8 cellular contexts compared by ENCODE assay signal in genomic region chr10:89700914-89701237, GRCh38. TPM values are rescaled to one million over a fixed set of nuclear protein-coding genes. Genes with fewer than 3 reads are reported as not detected.
DNase-seq lines count a peak whose midpoint lies in the region; ATAC-seq and TF ChIP-seq lines count a peak whose summit lies in the region.

No MANE protein-coding gene starts in this region.

- H3K4me1 ChIP-seq in left ventricle myocardium inferior = peaks cover 28% of the 10 kb centered on the region
- peaks cover 5% of the 10 kb centered on the region for H3K4me1 ChIP-seq in mucosa of descending colon (ENCODE audit: low read depth)
- peaks cover 16% of the 10 kb centered on the region for H3K4me1 ChIP-seq in vagina

- H3K36me3 ChIP-seq in left ventricle myocardium inferior (no peaks in the 10 kb centered on the region), mucosa of descending colon (ENCODE audit: low read depth) (no peaks in the 10 kb centered on the region), vagina (no peaks in the 10 kb centered on the region)

- ATAC-seq in Right ventricle myocardium superior (ENCODE audit: poor library complexity) (no peak), mucosa of descending colon (no peak), GM19035 (IDR thresholded peaks at IDR 0.05; ENCODE audit: unreplicated experiment) (no peak), HG02885 (IDR thresholded peaks at IDR 0.05; ENCODE audit: poor library complexity, unreplicated experiment) (no peak), GM21619 (IDR thresholded peaks at IDR 0.05; ENCODE audit: unreplicated experiment) (no peak)

- H3K9me3 ChIP-seq in left ventricle myocardium inferior (replicated peaks) (no peaks in the 10 kb centered on the region), mucosa of descending colon (no peaks in the 10 kb centered on the region), vagina (no peaks in the 10 kb centered on the region)

- TF ChIP-seq POLR2A in vagina (IDR thresholded peaks at IDR 0.05) = no peak

- TF ChIP-seq CTCF in left ventricle myocardium inferior (IDR thresholded peaks at IDR 0.05; ENCODE audit: borderline replicate concordance) (no peak), cardiac fibroblast (IDR thresholded peaks at IDR 0.05; ENCODE audit: low read depth, low read length) (no peak), mucosa of descending colon (IDR thresholded peaks at IDR 0.05) (no peak), vagina (IDR thresholded peaks at IDR 0.05) (no peak)

- no peaks in the 10 kb centered on the region for H3K27me3 ChIP-seq in left ventricle myocardium inferior (ENCODE audit: low read depth)
- no peaks in the 10 kb centered on the region for H3K27me3 ChIP-seq in vagina

- H3K27ac ChIP-seq in left ventricle myocardium inferior (replicated peaks) (peak overlapping the region; percentile 94), vagina (peak overlapping the region; percentile 66)

- intact Hi-C loops in left ventricle myocardium inferior (cut with micrococcal nuclease) = loop anchor here (10.0 kb wide), 1 partner anchor 276 kb away; no protein-coding TSS in a partner anchor
- intact Hi-C loops in Right ventricle myocardium superior (cut with DNase I) = loop anchor here (10.0 kb wide), 1 partner anchor 276 kb away; no protein-coding TSS in a partner anchor
- intact Hi-C loops in mucosa of descending colon (cut with DNase I, micrococcal nuclease) = no loop called here
- intact Hi-C loops in vagina (cut with DNase I) = no loop called here

- H3K4me3 ChIP-seq in left ventricle myocardium inferior (peak overlapping the region; percentile 76), cardiac fibroblast (replicated peaks in 1 of 2; ENCODE audit: low read depth in 2 of 2, low read length in 2 of 2) (peak overlapping the region; percentile 86 to 95), mucosa of descending colon (peak overlapping the region; percentile 35), vagina (peak overlapping the region; percentile 61 to 62)

- no peak for DNase-seq in left ventricle myocardium inferior
- no peak for DNase-seq in Right ventricle myocardium superior
- DNase-seq in cardiac fibroblast (ENCODE audit: low read depth in 2 of 2) = no peak
- DNase-seq in mucosa of descending colon = no peak
- no peak for DNase-seq in vagina (ENCODE audit: extremely low spot score in 2 of 2)

RNA-seq across cellular contexts. Expression of gene KIF20B, which starts 0.5 kb away (rescaled TPM):
- total RNA-seq in left ventricle myocardium inferior = 2.4 TPM
- 2.6 TPM for total RNA-seq in Right ventricle myocardium superior
- 10 to 100 TPM in 1 of 3 donors, 1 to 10 TPM in 2; 6.0 to 16.8 (median 7.5) TPM for total RNA-seq in mucosa of descending colon
- total RNA-seq in vagina = 2.5 TPM

RNA-seq across cellular contexts. Expression of gene PANK1, which starts 55.8 kb away (rescaled TPM):
- total RNA-seq in left ventricle myocardium inferior = 21.4 TPM
- total RNA-seq in Right ventricle myocardium superior = 16.9 TPM
- 10 to 100 TPM; 23.2 to 67.4 (median 24.1) TPM for total RNA-seq in mucosa of descending colon
- total RNA-seq in vagina = 10.3 TPM

Comparison
In these comparisons a context has a peak if more than half of its experiments do, and no peak if none do; other contexts are left out.
1. H3K4me3 ChIP-seq: peak in every context shown above with its lines; median percentile 90 in cardiac fibroblast; 76 in left ventricle myocardium inferior; 62 in vagina; 35 in mucosa of descending colon.
2. intact Hi-C loops: an anchor here in left ventricle myocardium inferior (10.0 kb wide) and Right ventricle myocardium superior (10.0 kb wide); none called in mucosa of descending colon and vagina.